Comparison of ENCODE assay signal across 21 cellular contexts in genomic region chr2:204258900-204259299, GRCh38.
A peak's percentile ranks its signal among the peaks of the same experiment; 100 is the strongest.
DNase-seq lines count a peak whose midpoint lies in the region; ATAC-seq, FAIRE-seq and TF ChIP-seq lines count a peak whose summit lies in the region.
"Had no signal": no experiment of that assay in that cellular context is flagged by ENCODE, and none has a peak within 500 bp of the region (broad histone marks: within the 10 kb centered on the region; RNA-seq: fewer than 3 reads in every experiment).

No MANE protein-coding gene starts in this region.

- in situ Hi-C loops in K562 (cut with MboI), result loop anchor here (25.0 kb wide), 1 partner anchor 1428 kb away; the partner anchor contains the start of gene NRP2

- CTCF ChIA-PET in Caco-2 (lab: Charles Lee), result interaction anchor here (0.5 kb wide), 1 partner anchor 187 kb away, joined by 3 read pairs; no protein-coding TSS in a partner anchor
- CTCF ChIA-PET in K562 (lab: Yijun Ruan, JAX; ENCODE audit: low intra/inter-chr PET ratio), result no interaction called here

- H3K4me1 ChIP-seq in Caco-2 (peaks cover 9% of the 10 kb centered on the region; the same call in 1 of the 2 replicates), K562 (replicated peaks in 1 of 2; ENCODE audit: control insufficient read depth in 2 of 2, insufficient read depth in 2 of 2, low read length in 2 of 2) (no peaks in the 10 kb centered on the region), right atrium auricular region (peaks cover 0 to 8% of the 10 kb centered on the region in 2 donors)

- peaks cover 26% of the 10 kb centered on the region for H3K4me1 Mint-ChIP-seq in Caco-2 (ENCODE audit: low read depth, unreplicated experiment)
- H3K4me1 Mint-ChIP-seq in nephron, result peaks cover 49% of the 10 kb centered on the region

- H3K9me1 ChIP-seq in K562 (ENCODE audit: control insufficient read depth, insufficient read depth, low read length), result no peaks in the 10 kb centered on the region

- no peaks in the 10 kb centered on the region for H3K36me3 Mint-ChIP-seq in Caco-2 (ENCODE audit: insufficient read depth, unreplicated experiment)
- no peaks in the 10 kb centered on the region for H3K36me3 Mint-ChIP-seq in nephron (ENCODE audit: low read depth)

- H3K27ac Mint-ChIP-seq in Caco-2 (ENCODE audit: unreplicated experiment) (no peak overlapping the region), nephron (peak overlapping the region; percentile 18 to 81 (median 66))
- H3K27ac Mint-ChIP-seq: CD4-positive, alpha-beta T cell had no signal

- H3K4me3 ChIP-seq in Caco-2 (ENCODE audit: low read depth, low read length) (no peak overlapping the region), K562 (no peak overlapping the region), right atrium auricular region (no peak overlapping the region)
- H3K4me3 ChIP-seq: GM12878 had no signal

- H3K27ac ChIP-seq in K562 (ENCODE audit: extremely low read depth, low read depth, low read length), result no peak overlapping the region
- no peak overlapping the region for H3K27ac ChIP-seq in right atrium auricular region

- FAIRE-seq in K562 (lab: Jason Lieb, UNC), result no peak
- FAIRE-seq: GM12878 had no signal

- no peaks in the 10 kb centered on the region for H3K36me3 ChIP-seq in Caco-2 (ENCODE audit: control insufficient read depth, insufficient read depth, low read length)
- no peaks in the 10 kb centered on the region for H3K36me3 ChIP-seq in K562 (ENCODE audit: control insufficient read depth, insufficient read depth, low read length)
- no peaks in the 10 kb centered on the region for H3K36me3 ChIP-seq in right atrium auricular region
- H3K36me3 ChIP-seq: BE2C had no signal

- H3K4me3 Mint-ChIP-seq in Caco-2 (ENCODE audit: unreplicated experiment), result no peak overlapping the region
- H3K4me3 Mint-ChIP-seq in nephron, result no peak overlapping the region
- H3K4me3 Mint-ChIP-seq: CD4-positive, alpha-beta T cell had no signal

- no peak overlapping the region for H3K4me2 ChIP-seq in K562 (ENCODE audit: insufficient read depth, low read length)

- POLR2A ChIA-PET in Caco-2 (lab: Charles Lee) (no interaction called here), K562 (lab: Yijun Ruan, JAX) (no interaction called here)

- no peak for TF ChIP-seq EP300 in K562 (IDR thresholded peaks at IDR 0.05; ENCODE audit: low read length)

- no peak overlapping the region for H2AFZ ChIP-seq in K562 (ENCODE audit: low read depth, low read length)

- H3K9me3 ChIP-seq in Caco-2, result no peaks in the 10 kb centered on the region
- H3K9me3 ChIP-seq in K562 (replicated peaks; ENCODE audit: control insufficient read depth, insufficient read depth, low read depth, low read length), result no peaks in the 10 kb centered on the region
- no peaks in the 10 kb centered on the region for H3K9me3 ChIP-seq in right atrium auricular region
- H3K9me3 ChIP-seq: BE2C had no signal

- ATAC-seq in K562 (no peak), GM19035 (IDR thresholded peaks at IDR 0.05; ENCODE audit: unreplicated experiment) (no peak), HG02852 (IDR thresholded peaks at IDR 0.05; ENCODE audit: unreplicated experiment) (no peak)
- ATAC-seq: GM12878 had no signal

- no peaks in the 10 kb centered on the region for H3K79me2 ChIP-seq in K562 (ENCODE audit: control insufficient read depth, insufficient read depth, low read length)

- H3K27me3 Mint-ChIP-seq in Caco-2 (ENCODE audit: insufficient read depth, unreplicated experiment), result no peaks in the 10 kb centered on the region
- peaks cover 11% of the 10 kb centered on the region for H3K27me3 Mint-ChIP-seq in nephron (ENCODE audit: low read depth)

- no peak for TF ChIP-seq RAD21 in K562 (CRISPR knock-in tag; conservative IDR thresholded peaks at IDR 0.05 in 1 of 2, IDR thresholded peaks at IDR 0.05 in 1 of 2)

- TF ChIP-seq CTCF in Caco-2 (IDR thresholded peaks at IDR 0.05; ENCODE audit: insufficient read depth in 1 of 2, low read depth in 1 of 2, low read length in 1 of 2, severe bottlenecking in 1 of 2, unreplicated experiment in 1 of 2), result no peak
- TF ChIP-seq CTCF in K562 (IDR thresholded peaks at IDR 0.05 in 2 of 3, conservative IDR thresholded peaks at IDR 0.05 in 1 of 3; ENCODE audit: insufficient read depth in 2 of 3, low read depth in 1 of 3, low read length in 3 of 3), result no peak
- no peak for TF ChIP-seq CTCF in nephron (IDR thresholded peaks at IDR 0.05; ENCODE audit: unreplicated experiment in 3 of 3)
- TF ChIP-seq CTCF in right atrium auricular region (IDR thresholded peaks at IDR 0.05), result no peak

- no peaks in the 10 kb centered on the region for H3K9me3 Mint-ChIP-seq in Caco-2 (ENCODE audit: unreplicated experiment)
- H3K9me3 Mint-ChIP-seq in nephron, result no peaks in the 10 kb centered on the region
- H3K9me3 Mint-ChIP-seq: CD4-positive, alpha-beta T cell had no signal

- TF ChIP-seq POLR2A in K562 (conservative IDR thresholded peaks at IDR 0.05), result no peak

- DNase-seq in Caco-2, result peak; percentile 39 to 41
- peak; percentile 57 for DNase-seq in DMS53 treated with DMSO at 0.1 percent for 48 hours (lab: John Stamatoyannopoulos, UW; ENCODE audit: unreplicated experiment)
- no peak for DNase-seq in K562 (ENCODE audit: extremely low read depth in 1 of 4, low spot score in 3 of 4)
- DNase-seq in right atrium auricular region (ENCODE audit: low spot score), result no peak
- DNase-seq: BE2C; Calu3; CD4-positive, alpha-beta T cell; GDM1; GOT3; NCI-H1048; NCI-H187 treated with DMSO at 0.1 percent for 48 hours; NCI-H2171; NCI-H510A; OCI-M1; RPMI8226; SIG-M5; T-helper 2 cell had no signal

- intact Hi-C loops in Caco-2 (cut with micrococcal nuclease; ENCODE audit: unreplicated experiment), result no loop called here
- intact Hi-C loops in K562 (cut with micrococcal nuclease), result no loop called here

- no TSS peak for BruUV-seq in Caco-2 (replicated peaks; lab: Mats Ljungman, UMichigan)
- no TSS peak for BruUV-seq in K562 (replicated peaks; lab: Mats Ljungman, UMichigan)

- H3K9ac ChIP-seq in K562 (ENCODE audit: insufficient read depth in 1 of 2, low read depth in 2 of 2, low read length in 2 of 2), result no peak overlapping the region

- H3K27me3 ChIP-seq in Caco-2 (replicated peaks; ENCODE audit: control insufficient read depth, insufficient read depth, low read length) (no peaks in the 10 kb centered on the region), K562 (ENCODE audit: control insufficient read depth in 2 of 2, insufficient read depth in 2 of 2, low read length in 2 of 2) (peaks cover 0 to 3% of the 10 kb centered on the region in 2 experiments; a peak in 1 of 5 replicates), right atrium auricular region (no peaks in the 10 kb centered on the region)
- H3K27me3 ChIP-seq: BE2C had no signal

- no peaks in the 10 kb centered on the region for H4K20me1 ChIP-seq in K562 (replicated peaks; ENCODE audit: control insufficient read depth, insufficient read depth, low read length)

TF ChIP-seq in K562, 482 proteins besides CTCF, POLR2A, EP300 and RAD21:
- no peak for TF ChIP-seq SMC3 (conservative IDR thresholded peaks at IDR 0.05; ENCODE audit: insufficient read depth, low read depth, low read length)
- 0 out of 2 replicates have a peak, but pooled peaks have one; percentile 9 for TF ChIP-seq RFX1 (IDR thresholded peaks at IDR 0.05)

Comparison
In these comparisons a context has a peak if more than half of its experiments do, and no peak if none do; other contexts are left out.
1. DNase-seq: peak in Caco-2 (2 of 2) and DMS53 treated with DMSO at 0.1 percent for 48 hours (single experiment); none in K562 (0 of 4) and right atrium auricular region (single experiment).